In genomic region chr11:6667733-6668374, GRCh38 we compare ENCODE assay signal across 1 cellular context.
TF ChIP-seq lines count a peak whose summit lies in the region.

No MANE protein-coding gene starts in this region.

TF ChIP-seq in endothelial cell of umbilical vein, 7 proteins besides CTCF, POLR2A, EP300 and RAD21:
- no peak for TF ChIP-seq JUN (IDR thresholded peaks at IDR 0.05; ENCODE audit: borderline replicate concordance, insufficient read depth, insufficient read length, low read depth)
- TF ChIP-seq POLR2AphosphoS5 (IDR thresholded peaks at IDR 0.05; ENCODE audit: insufficient read depth, low read depth, low read length), result no peak
- no peak for TF ChIP-seq EZH2 (IDR thresholded peaks at IDR 0.05; ENCODE audit: borderline replicate concordance, low read depth, low read length, severe bottlenecking)
- TF ChIP-seq FOS (IDR thresholded peaks at IDR 0.05; ENCODE audit: borderline replicate concordance, insufficient read depth, low read length), result no peak
- TF ChIP-seq GATA2 (IDR thresholded peaks at IDR 0.05; ENCODE audit: insufficient read depth, insufficient read length, low read depth, low read length), result no peak
- TF ChIP-seq MYC (IDR thresholded peaks at IDR 0.05; ENCODE audit: low read depth, low read length), result no peak
- TF ChIP-seq, protein P1, sequence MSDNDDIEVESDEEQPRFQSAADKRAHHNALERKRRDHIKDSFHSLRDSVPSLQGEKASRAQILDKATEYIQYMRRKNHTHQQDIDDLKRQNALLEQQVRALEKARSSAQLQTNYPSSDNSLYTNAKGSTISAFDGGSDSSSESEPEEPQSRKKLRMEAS (IDR thresholded peaks at IDR 0.05; ENCODE audit: insufficient read depth, insufficient read length), result no peak
